ENCODE assay signal across 9 cellular contexts in genomic region chr10:79316671-79317431, GRCh38. TPM values are rescaled to one million over a fixed set of nuclear protein-coding genes. Genes with fewer than 3 reads are reported as not detected.
DNase-seq lines count a peak whose midpoint lies in the region; ATAC-seq, FAIRE-seq and TF ChIP-seq lines count a peak whose summit lies in the region.
"Had no signal": no experiment of that assay in that cellular context is flagged by ENCODE, and none has a peak within 500 bp of the region (broad histone marks: within the 10 kb centered on the region; RNA-seq: fewer than 3 reads in every experiment).

No MANE protein-coding gene starts in this region.

- DNase-seq in EL: peak; percentile 30
- DNase-seq in SK-N-SH: peak; percentile 45
- DNase-seq in left cardiac atrium: peak; percentile 21
- DNase-seq in D721Med (ENCODE audit: insufficient read length, low spot score): no peak
- DNase-seq in NCI-H1092 treated with DMSO at 0.1 percent for 48 hours (lab: John Stamatoyannopoulos, UW): no peak
- DNase-seq in hypothalamus (lab: John Stamatoyannopoulos, UW): no peak

- no peak for TF ChIP-seq RAD21 in SK-N-SH (IDR thresholded peaks at IDR 0.05; ENCODE audit: low read length)

- no peak overlapping the region for H3K4me3 ChIP-seq in SK-N-SH (ENCODE audit: low read depth in 2 of 2, low read length in 1 of 2)

- H3K4me1 ChIP-seq in SK-N-SH (ENCODE audit: control insufficient read depth in 1 of 2, insufficient read depth in 2 of 2, low read depth in 1 of 2, low read length in 1 of 2): peaks cover 36 to 54% of the 10 kb centered on the region in 2 experiments; a peak in 3 of 4 replicates

- ATAC-seq in GM19324 (IDR thresholded peaks at IDR 0.05; ENCODE audit: low FRiP score, unreplicated experiment): peak; percentile 37
- peak; percentile 69 for ATAC-seq in HG03159 (IDR thresholded peaks at IDR 0.05; ENCODE audit: unreplicated experiment)
- peak in 1 of 2 donors; percentile 3 for ATAC-seq in left cardiac atrium

- H3K9ac ChIP-seq in SK-N-SH: peak overlapping the region; percentile 30; the same call in 1 of the 2 replicates

- H3K79me2 ChIP-seq in SK-N-SH (ENCODE audit: insufficient read depth): no peaks in the 10 kb centered on the region

- H3K27me3 ChIP-seq in SK-N-SH (ENCODE audit: insufficient read depth): no peaks in the 10 kb centered on the region

- no peaks in the 10 kb centered on the region for H3K9me3 ChIP-seq in SK-N-SH

- no peaks in the 10 kb centered on the region for H3K9me2 ChIP-seq in SK-N-SH

- TF ChIP-seq CTCF in SK-N-SH (IDR thresholded peaks at IDR 0.05) (no peak), D721Med (IDR thresholded peaks at IDR 0.05; ENCODE audit: insufficient read depth, missing control alignments) (no peak)

- peak overlapping the region; percentile 62 to 85 for H3K27ac ChIP-seq in SK-N-SH (ENCODE audit: low read depth in 2 of 2, low read length in 1 of 2)
- H3K27ac ChIP-seq: VCaP had no signal

- WGBS in SK-N-SH (ENCODE audit: low lambda C conversion rate): 92% methylated on average over 10 of the region's 13 CpGs

- FAIRE-seq in D721Med (lab: Jason Lieb, UNC): no peak

- TF ChIP-seq EP300 in SK-N-SH (IDR thresholded peaks at IDR 0.05; ENCODE audit: borderline replicate concordance in 1 of 2, low read depth in 1 of 2, low read length in 1 of 2): no peak

- no peaks in the 10 kb centered on the region for H4K20me1 ChIP-seq in SK-N-SH (ENCODE audit: insufficient read depth)

- H3F3A ChIP-seq in SK-N-SH (replicated peaks; ENCODE audit: insufficient read depth): peaks cover 49% of the 10 kb centered on the region

- intact Hi-C loops in left cardiac atrium (cut with DNase I): no loop called here

- POLR2A ChIA-PET in SK-N-SH (lab: Yijun Ruan, JAX): interaction anchor here (0.6 kb wide), 1 partner anchor 70 kb away, joined by 3 read pairs; no protein-coding TSS in a partner anchor

- no peak overlapping the region for H2AFZ ChIP-seq in SK-N-SH (ENCODE audit: low read depth)

- CTCF ChIA-PET in SK-N-SH (lab: Yijun Ruan, JAX): interaction anchor here (0.7 to 2.2 kb wide), 4 partner anchors 22 to 28 kb away, joined by 3 to 7 read pairs (median 4); no protein-coding TSS in a partner anchor

- peaks cover 5 to 34% of the 10 kb centered on the region in 2 experiments for H3K36me3 ChIP-seq in SK-N-SH (replicated peaks in 1 of 2; ENCODE audit: control insufficient read depth in 1 of 2, insufficient read depth in 2 of 2, low read length in 1 of 2)

- peak overlapping the region; percentile 66 for H3K4me2 ChIP-seq in SK-N-SH

TF ChIP-seq in SK-N-SH, 30 proteins besides CTCF, POLR2A, EP300 and RAD21:
- TF ChIP-seq ZBTB33 (IDR thresholded peaks at IDR 0.05; ENCODE audit: borderline replicate concordance, low read depth) (no peak), EZH2phosphoT487 (IDR thresholded peaks at IDR 0.05; ENCODE audit: borderline replicate concordance, low read depth) (no peak), GABPA (IDR thresholded peaks at IDR 0.05; ENCODE audit: low read depth) (no peak), USF2 (IDR thresholded peaks at IDR 0.05; ENCODE audit: borderline replicate concordance, low read depth, low read length) (no peak), CHD2 (IDR thresholded peaks at IDR 0.05; ENCODE audit: low read length, partially characterized antibody) (no peak), NFIC (IDR thresholded peaks at IDR 0.05; ENCODE audit: borderline replicate concordance) (no peak), TAF1 (IDR thresholded peaks at IDR 0.05; ENCODE audit: borderline replicate concordance, low read depth, low read length) (no peak), TCF12 (IDR thresholded peaks at IDR 0.05) (no peak), ELF1 (IDR thresholded peaks at IDR 0.05) (no peak), RFX5 (IDR thresholded peaks at IDR 0.05; ENCODE audit: low read length) (no peak), SIN3A (IDR thresholded peaks at IDR 0.05; ENCODE audit: borderline replicate concordance, low read depth, low read length) (no peak), RXRA (IDR thresholded peaks at IDR 0.05; ENCODE audit: borderline replicate concordance, low read depth) (no peak), PBX3 (IDR thresholded peaks at IDR 0.05) (no peak), TEAD4 (IDR thresholded peaks at IDR 0.05; ENCODE audit: borderline replicate concordance, insufficient read depth) (no peak), REST (IDR thresholded peaks at IDR 0.05; ENCODE audit: low read depth, low read length) (no peak), MXI1 (IDR thresholded peaks at IDR 0.05; ENCODE audit: low read depth, low read length) (no peak), NRF1 (IDR thresholded peaks at IDR 0.05; ENCODE audit: low read depth, low read length) (no peak), MAX (IDR thresholded peaks at IDR 0.05; ENCODE audit: low read depth) (no peak)
TF ChIP-seq in SK-N-SH: peak in this region for 0.

RNA-seq across cellular contexts. Expression of gene PPIF, which starts 30.4 kb away (rescaled TPM):
- 73.8 and 85.9 TPM in 2 replicates for polyA plus RNA-seq in SK-N-SH (2012; rRNA removed)
- 64.9 and 80.6 TPM in 2 replicates for polyA plus RNA-seq in SK-N-SH (2012; cell fraction: cytosol; rRNA removed)
- polyA plus RNA-seq in SK-N-SH (2012; cell fraction: nucleus; rRNA removed): 163 and 169 TPM in 2 replicates
- total RNA-seq in left cardiac atrium: 100 to 1,000 TPM; 110 to 155 TPM

Comparison
In these comparisons a context has a peak if more than half of its experiments do, and no peak if none do; other contexts are left out.
1. DNase-seq: peak in EL (single experiment), SK-N-SH (single experiment) and left cardiac atrium (single experiment); none in D721Med (single experiment), NCI-H1092 treated with DMSO at 0.1 percent for 48 hours (single experiment) and hypothalamus (0 of 51).